Comparison of ENCODE assay signal across 31 cellular contexts in the genomic region with DNA sequence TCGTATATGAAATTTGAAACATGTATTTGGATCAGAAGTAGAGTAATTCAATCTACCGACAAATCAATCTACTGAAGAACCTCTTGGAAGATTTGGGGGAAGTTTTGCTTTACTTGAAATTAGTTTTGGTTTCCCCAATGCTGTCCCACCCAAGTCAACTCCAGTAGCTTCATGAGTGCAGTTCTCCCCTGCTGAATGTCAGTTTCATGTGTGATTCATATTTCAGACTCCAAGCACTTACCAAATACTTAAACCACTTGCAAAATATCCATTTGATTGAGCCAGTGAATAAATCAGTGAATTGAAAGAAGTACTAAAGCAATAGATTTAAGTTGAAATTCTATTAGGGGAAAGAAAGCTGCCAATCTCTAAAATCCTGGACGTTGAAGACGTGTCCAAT. TPM values are rescaled to one million over a fixed set of nuclear protein-coding genes. Genes with fewer than 3 reads are reported as not detected.
"Had no signal": no experiment of that assay in that cellular context is flagged by ENCODE, and none has a peak within 500 bp of the region (broad histone marks: within the 10 kb centered on the region; RNA-seq: fewer than 3 reads in every experiment).

No MANE protein-coding gene starts in this region.

- H3K4me3 ChIP-seq: ascending aorta, MG63, Peyer's patch had no signal

- ATAC-seq: activated CD8-positive, alpha-beta memory T cell treated with anti-CD3 and anti-CD28 coated beads, Interleukin-2, amount 10 ng/mL, durations not matched to agents 7 days and 5 days; PC-3 had no signal

- DNase-seq: activated CD4-positive, alpha-beta T cell treated with anti-CD3 and anti-CD28 coated beads, Interleukin-2, amount 10 ng/mL, durations not matched to agents 7 days and 5 days; activated CD4-positive, alpha-beta T cell treated with anti-CD3 and anti-CD28 coated beads, Interleukin-2, amount 50 U/mL, for 48 hours; activated CD8-positive, alpha-beta memory T cell treated with anti-CD3 and anti-CD28 coated beads for 24 hours; activated CD8-positive, alpha-beta memory T cell treated with anti-CD3 and anti-CD28 coated beads, Interleukin-2, amount 10 ng/mL, durations not matched to agents 7 days and 5 days; activated CD8-positive, alpha-beta memory T cell treated with anti-CD3 and anti-CD28 coated beads, Interleukin-2, amount 50 U/mL, for 48 hours; activated effector memory CD4-positive, alpha-beta T cell treated with Interleukin-2 at 50 U/mL for 16 hours; activated naive CD4-positive, alpha-beta T cell; activated naive CD4-positive, alpha-beta T cell treated with anti-CD3 and anti-CD28 coated beads, Interleukin-2, amount 50 U/mL, for 16 hours; activated naive CD8-positive, alpha-beta T cell treated with anti-CD3 and anti-CD28 coated beads for 36 hours; activated T-cell treated with anti-CD3 and anti-CD28 coated beads, Interleukin-2, amount 50 U/mL, for 48 hours; amygdala; caudate nucleus; cerebellar nuclear complex; Karpas-422; KBM-7; MG63; NCI-H1092; NCI-H1436 treated with DMSO at 0.1 percent for 48 hours; NCI-H1694 treated with DMSO at 0.1 percent for 48 hours; NCI-H2029; NCI-H345; NCI-H524 treated with DMSO at 0.1 percent for 48 hours; PC-3; Right ventricle myocardium superior; SW 1271 had no signal

- H3K36me3 Mint-ChIP-seq: activated CD8-positive, alpha-beta memory T cell treated with anti-CD3 and anti-CD28 coated beads, Interleukin-2, amount 10 ng/mL, durations not matched to agents 7 days and 5 days; activated naive CD8-positive, alpha-beta T cell treated with anti-CD3 and anti-CD28 coated beads for 36 hours; IgD-negative memory B cell had no signal

- H3K27me3 Mint-ChIP-seq: activated naive CD8-positive, alpha-beta T cell treated with anti-CD3 and anti-CD28 coated beads for 36 hours had no signal

- H3K27me3 ChIP-seq: ascending aorta, MG63, Peyer's patch had no signal

- H3K27ac ChIP-seq: ascending aorta had no signal

- H3K4me1 ChIP-seq: ascending aorta, Peyer's patch had no signal

- H3K9me3 ChIP-seq: MG63, Peyer's patch had no signal

- H3K36me3 ChIP-seq: ascending aorta, MG63, Peyer's patch had no signal

- H3K27ac Mint-ChIP-seq: activated CD4-positive, alpha-beta T cell treated with anti-CD3 and anti-CD28 coated beads, Interleukin-2, amount 10 ng/mL, durations not matched to agents 7 days and 5 days; activated CD8-positive, alpha-beta memory T cell treated with anti-CD3 and anti-CD28 coated beads, Interleukin-2, amount 10 ng/mL, durations not matched to agents 7 days and 5 days; activated naive CD8-positive, alpha-beta T cell treated with anti-CD3 and anti-CD28 coated beads for 36 hours had no signal

- H3K4me3 Mint-ChIP-seq: activated CD4-positive, alpha-beta T cell treated with anti-CD3 and anti-CD28 coated beads, Interleukin-2, amount 10 ng/mL, durations not matched to agents 7 days and 5 days; activated CD8-positive, alpha-beta memory T cell treated with anti-CD3 and anti-CD28 coated beads, Interleukin-2, amount 10 ng/mL, durations not matched to agents 7 days and 5 days; activated naive CD8-positive, alpha-beta T cell treated with anti-CD3 and anti-CD28 coated beads for 36 hours had no signal

RNA-seq across cellular contexts. Expression of gene CALML5, which starts 9.3 kb away (rescaled TPM):
- total RNA-seq: activated CD4-positive, alpha-beta T cell treated with anti-CD3 and anti-CD28 coated beads, Interleukin-2, amount 10 ng/mL, durations not matched to agents 7 days and 5 days; activated CD8-positive, alpha-beta memory T cell treated with anti-CD3 and anti-CD28 coated beads, Interleukin-2, amount 10 ng/mL, durations not matched to agents 7 days and 5 days; activated naive CD8-positive, alpha-beta T cell treated with anti-CD3 and anti-CD28 coated beads for 36 hours; ascending aorta; NCI-H460; PC-3; Peyer's patch; Right ventricle myocardium superior; T-helper 1 cell treated with Interleukin-12 subunit alpha and Interleukin-12 subunit beta and Interleukin-4 antibody, amounts not matched to agents 30 ng/mL and 1 ng/mL, for 36 hours; T-helper 2 cell treated with Interferon-gamma antibody and Interleukin-4, amounts not matched to agents 100 ng/mL and 5 ng/mL, for 36 hours had no signal
- polyA plus RNA-seq: IgD-negative memory B cell had no signal

RNA-seq across cellular contexts. Expression of gene CALML3, which starts 34.7 kb away (rescaled TPM):
- total RNA-seq: activated CD4-positive, alpha-beta T cell treated with anti-CD3 and anti-CD28 coated beads, Interleukin-2, amount 10 ng/mL, durations not matched to agents 7 days and 5 days; activated CD8-positive, alpha-beta memory T cell treated with anti-CD3 and anti-CD28 coated beads, Interleukin-2, amount 10 ng/mL, durations not matched to agents 7 days and 5 days; activated naive CD8-positive, alpha-beta T cell treated with anti-CD3 and anti-CD28 coated beads for 36 hours; ascending aorta; NCI-H460; PC-3; Peyer's patch; Right ventricle myocardium superior; T-helper 1 cell treated with Interleukin-12 subunit alpha and Interleukin-12 subunit beta and Interleukin-4 antibody, amounts not matched to agents 30 ng/mL and 1 ng/mL, for 36 hours; T-helper 2 cell treated with Interferon-gamma antibody and Interleukin-4, amounts not matched to agents 100 ng/mL and 5 ng/mL, for 36 hours had no signal
- polyA plus RNA-seq: IgD-negative memory B cell had no signal
